ENCODE assay signal across 30 cellular contexts in the genomic region with DNA sequence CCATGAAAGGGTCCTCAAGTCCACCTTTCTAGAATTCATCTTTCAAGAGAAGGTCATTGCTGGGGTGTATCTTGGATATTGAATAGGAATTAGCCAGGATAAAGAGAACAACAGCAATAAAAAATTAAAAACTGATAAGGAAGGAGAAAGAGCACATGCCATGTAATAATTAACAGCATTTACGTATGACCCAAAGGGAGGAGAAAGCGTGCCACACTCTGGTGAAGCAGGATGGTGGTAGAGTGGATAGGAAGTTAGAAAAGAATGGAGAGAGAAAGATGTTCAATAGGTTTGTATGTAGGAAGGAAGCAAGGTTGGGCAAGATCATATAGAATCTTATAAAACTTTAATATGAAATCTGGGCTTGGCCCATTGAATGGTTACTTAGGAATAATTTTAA.
"Had no signal": no experiment of that assay in that cellular context is flagged by ENCODE, and none has a peak within 500 bp of the region (broad histone marks: within the 10 kb centered on the region; RNA-seq: fewer than 3 reads in every experiment).

No MANE protein-coding gene starts in this region.

- H3K27me3 ChIP-seq: neutrophil, ovary, right lobe of liver, sigmoid colon, spleen, suprapubic skin, testis, tibial artery, transverse colon, upper lobe of right lung, uterus had no signal

- DNase-seq: naive thymus-derived CD8-positive, alpha-beta T cell; nephron progenitor cell; nucleus accumbens; ovary; posterior cingulate gyrus; psoas muscle; right cardiac atrium; right lobe of liver; sigmoid colon; spleen; stimulated activated CD4-positive, alpha-beta T cell treated with anti-CD3 and anti-CD28 coated beads, Interleukin-12 subunit alpha, Interleukin-12 subunit beta, amount 100 ng/mL, for 4 hours; stimulated activated CD4-positive, alpha-beta T cell treated with anti-CD3 and anti-CD28 coated beads, Interleukin-1b, Interleukin-23, amount 100 ng/mL, for 48 hours; stimulated activated CD4-positive, alpha-beta T cell treated with anti-CD3 and anti-CD28 coated beads, Interleukin-4, amount 100 ng/mL, for 1 hour; stimulated activated CD4-positive, alpha-beta T cell treated with anti-CD3 and anti-CD28 coated beads, Interleukin-4, amount 100 ng/mL, for 4 hours; stimulated activated CD8-positive, alpha-beta memory T cell treated with anti-CD3 and anti-CD28 coated beads, Interleukin-4, amount 100 ng/mL, for 48 hours; stimulated activated naive CD4-positive, alpha-beta T cell; stimulated activated naive CD8-positive, alpha-beta T cell treated with anti-CD3 and anti-CD28 coated beads, Interleukin-15, amount 100 ng/mL, for 72 hours; stimulated activated naive CD8-positive, alpha-beta T cell treated with anti-CD3 and anti-CD28 coated beads, Interleukin-15, Interleukin-2, amounts not matched to agents 100 U/mL and 50 U/mL, for 24 hours; substantia nigra; testis; tibial artery; transverse colon; upper lobe of right lung; uterus had no signal

- H3K27ac ChIP-seq: neutrophil, ovary, parathyroid adenoma, psoas muscle, right lobe of liver, sigmoid colon, spleen, suprapubic skin, testis, tibial artery, transverse colon, upper lobe of right lung, uterus had no signal

- H3K4me1 ChIP-seq: parathyroid adenoma, psoas muscle, right lobe of liver, sigmoid colon, spleen, suprapubic skin, testis, tibial artery, transverse colon, upper lobe of right lung, uterus had no signal

- ATAC-seq: naive thymus-derived CD8-positive, alpha-beta T cell; natural killer cell treated with Interleukin-12 subunit alpha and Interleukin-12 subunit beta and Interleukin-15 and Interleukin-18, amount 100 ng/mL, for 72 hours; psoas muscle; right cardiac atrium; right lobe of liver; stimulated activated memory B cell treated with anti-CD40 and anti-IgM and Interleukin-4, amounts not matched to agents 10 μg/mL and 1 μg/mL and 100 μg/mL, for 72 hours; stimulated activated naive CD8-positive, alpha-beta T cell treated with anti-CD3 and anti-CD28 coated beads, Interleukin-15, amount 100 ng/mL, for 72 hours; stimulated activated naive CD8-positive, alpha-beta T cell treated with anti-CD3 and anti-CD28 coated beads, Interleukin-15, Interleukin-2, amounts not matched to agents 100 U/mL and 50 U/mL, for 24 hours; upper lobe of right lung had no signal

- H3K4me3 ChIP-seq: ovary, psoas muscle, right lobe of liver, sigmoid colon, smooth muscle cell, spleen, suprapubic skin, testis, tibial artery, transverse colon, upper lobe of right lung, uterus had no signal

- H3K9me3 ChIP-seq: neutrophil, ovary, psoas muscle, right lobe of liver, sigmoid colon, suprapubic skin, testis, tibial artery, transverse colon, upper lobe of right lung, uterus had no signal

- H3K36me3 ChIP-seq: neutrophil, ovary, right lobe of liver, sigmoid colon, spleen, suprapubic skin, tibial artery, transverse colon, upper lobe of right lung, uterus had no signal
